In the genomic region with DNA sequence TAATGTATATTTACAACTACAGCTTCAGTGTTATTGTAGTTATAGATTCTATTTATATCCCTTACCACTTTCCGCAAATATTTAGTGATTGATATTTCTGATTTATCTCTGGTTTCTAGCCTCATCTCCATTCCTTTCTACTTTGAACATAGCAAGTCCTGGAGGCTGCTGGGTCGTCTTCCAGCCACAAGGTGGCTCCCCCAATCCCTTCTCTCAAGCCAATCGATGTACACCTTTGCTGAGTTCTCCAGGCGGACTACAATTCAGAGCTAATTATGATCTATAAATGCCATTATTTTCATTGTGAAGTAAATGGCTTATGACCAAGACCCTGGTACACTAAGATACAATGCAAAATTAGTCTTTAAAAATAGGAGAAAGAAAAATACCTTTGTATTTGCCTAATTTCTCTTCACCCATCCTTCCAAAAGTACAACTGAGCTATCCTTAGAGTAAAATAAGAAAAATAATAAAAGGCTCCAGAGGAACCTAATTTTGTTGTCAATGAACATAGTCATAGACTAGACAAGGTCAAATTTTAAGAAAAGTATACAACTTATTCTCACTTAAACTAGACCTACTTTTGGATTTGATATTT, we compare ENCODE assay signal across 8 cellular contexts.
DNase-seq lines count a peak whose midpoint lies in the region; ATAC-seq and TF ChIP-seq lines count a peak whose summit lies in the region.

No MANE protein-coding gene starts in this region.

- no peaks in the 10 kb centered on the region for H3K36me3 ChIP-seq in CD8-positive, alpha-beta memory T cell (ENCODE audit: insufficient read depth, low read length)
- H3K36me3 ChIP-seq in OCI-LY3 (replicated peaks; ENCODE audit: low read depth, low read length): no peaks in the 10 kb centered on the region

- no peaks in the 10 kb centered on the region for H3K9me3 Mint-ChIP-seq in CD8-positive, alpha-beta memory T cell
- H3K9me3 Mint-ChIP-seq in activated T-helper 17 cell treated with anti-CD3 and anti-CD28 coated beads, Interleukin-2, amount 50 U/mL, for 72 hours: no peaks in the 10 kb centered on the region

- no peaks in the 10 kb centered on the region for H4K20me1 ChIP-seq in OCI-LY3 (ENCODE audit: insufficient read depth, low read length)

- no peak overlapping the region for H3K4me3 Mint-ChIP-seq in CD8-positive, alpha-beta memory T cell
- no peak overlapping the region for H3K4me3 Mint-ChIP-seq in activated T-helper 17 cell treated with anti-CD3 and anti-CD28 coated beads, Interleukin-2, amount 50 U/mL, for 72 hours

- peak; percentile 73 for TF ChIP-seq CTCF in HL-60 (IDR thresholded peaks at IDR 0.05; ENCODE audit: insufficient read depth, low read length)
- TF ChIP-seq CTCF in OCI-LY3 (IDR thresholded peaks at IDR 0.05; ENCODE audit: low read depth, low read length): peak; percentile 90

- H3K36me3 Mint-ChIP-seq in CD8-positive, alpha-beta memory T cell: peaks cover 0 to 19% (median 0%) of the 10 kb centered on the region in 3 donors
- peaks cover 15% of the 10 kb centered on the region for H3K36me3 Mint-ChIP-seq in activated T-helper 17 cell treated with anti-CD3 and anti-CD28 coated beads, Interleukin-2, amount 50 U/mL, for 72 hours (ENCODE audit: low read depth)

- H3K4me2 ChIP-seq in OCI-LY3 (ENCODE audit: low read length): no peak overlapping the region

- H3K27ac ChIP-seq in CD8-positive, alpha-beta memory T cell (ENCODE audit: low read depth, low read length): no peak overlapping the region
- H3K27ac ChIP-seq in HL-60 (replicated peaks) (no peak overlapping the region), OCI-LY3 (ENCODE audit: low read length) (no peak overlapping the region)

- H2AFZ ChIP-seq in OCI-LY3 (ENCODE audit: low read depth, low read length): no peak overlapping the region

- POLR2A ChIA-PET in CD8-positive, alpha-beta memory T cell (lab: Charles Lee): no interaction called here

- CTCF ChIA-PET in CD8-positive, alpha-beta memory T cell (lab: Charles Lee): interaction anchor here (0.8 to 2.2 kb wide), 17 partner anchors 10 to 305 kb away, joined by 3 to 13 read pairs (median 4); partner anchors contain the start of gene HOXB5

- peaks cover 15 to 55% (median 44%) of the 10 kb centered on the region in 3 donors for H3K4me1 Mint-ChIP-seq in CD8-positive, alpha-beta memory T cell
- H3K4me1 Mint-ChIP-seq in activated T-helper 17 cell treated with anti-CD3 and anti-CD28 coated beads, Interleukin-2, amount 50 U/mL, for 72 hours: peaks cover 16% of the 10 kb centered on the region

- ATAC-seq in activated T-helper 17 cell treated with anti-CD3 and anti-CD28 coated beads, Interleukin-2, amount 50 U/mL, for 72 hours (replicated peaks): peak; percentile 62

- peak overlapping the region in 5 of 8 donors; percentile 0 to 22 (median 6) for H3K27ac Mint-ChIP-seq in CD8-positive, alpha-beta memory T cell
- H3K27ac Mint-ChIP-seq in activated T-helper 17 cell treated with anti-CD3 and anti-CD28 coated beads, Interleukin-2, amount 50 U/mL, for 72 hours: no peak overlapping the region

- H3K9ac ChIP-seq in OCI-LY3 (ENCODE audit: low read length): no peak overlapping the region

- H3K79me2 ChIP-seq in OCI-LY3 (ENCODE audit: low read length): no peaks in the 10 kb centered on the region

- no peaks in the 10 kb centered on the region for H3K27me3 Mint-ChIP-seq in CD8-positive, alpha-beta memory T cell
- H3K27me3 Mint-ChIP-seq in activated T-helper 17 cell treated with anti-CD3 and anti-CD28 coated beads, Interleukin-2, amount 50 U/mL, for 72 hours: no peaks in the 10 kb centered on the region

- H3K4me1 ChIP-seq in CD8-positive, alpha-beta memory T cell (ENCODE audit: insufficient read depth, low read length): no peaks in the 10 kb centered on the region
- H3K4me1 ChIP-seq in OCI-LY3 (ENCODE audit: low read length): peaks cover 40% of the 10 kb centered on the region

- peak; percentile 18 to 64 (median 29) for DNase-seq in CD8-positive, alpha-beta memory T cell
- DNase-seq in HL-60 (ENCODE audit: low read depth in 1 of 2, low spot score in 1 of 2) (peak in 1 of 2 experiments; percentile 45), germinal center (ENCODE audit: low spot score) (peak; percentile 20), putamen (ENCODE audit: low spot score) (peak; percentile 1), T1000 (lab: John Stamatoyannopoulos, UW) (no peak), NCI-H187 treated with DMSO at 0.1 percent for 48 hours (lab: John Stamatoyannopoulos, UW) (no peak)

- no peaks in the 10 kb centered on the region for H3K27me3 ChIP-seq in CD8-positive, alpha-beta memory T cell (ENCODE audit: insufficient read depth, low read length, poor library complexity, severe bottlenecking)
- peaks cover 45% of the 10 kb centered on the region for H3K27me3 ChIP-seq in HL-60 (ENCODE audit: insufficient read depth, poor library complexity, severe bottlenecking)
- H3K27me3 ChIP-seq in OCI-LY3 (ENCODE audit: low read depth, low read length): peaks cover 8% of the 10 kb centered on the region

- no peaks in the 10 kb centered on the region for H3K9me3 ChIP-seq in CD8-positive, alpha-beta memory T cell (ENCODE audit: low read length)
- H3K9me3 ChIP-seq in OCI-LY3 (ENCODE audit: insufficient read depth, low read length): no peaks in the 10 kb centered on the region

- H3K4me3 ChIP-seq in CD8-positive, alpha-beta memory T cell (ENCODE audit: low read length): no peak overlapping the region
- no peak overlapping the region for H3K4me3 ChIP-seq in HL-60 (replicated peaks; ENCODE audit: insufficient read depth, low read length)
- no peak overlapping the region for H3K4me3 ChIP-seq in OCI-LY3 (ENCODE audit: low read length)

Comparison
In these comparisons a context has a peak if more than half of its experiments do, and no peak if none do; other contexts are left out.
1. DNase-seq: peak in CD8-positive, alpha-beta memory T cell (5 of 5), germinal center (single experiment) and putamen (single experiment); none in T1000 (single experiment) and NCI-H187 treated with DMSO at 0.1 percent for 48 hours (single experiment).